In the genomic region with DNA sequence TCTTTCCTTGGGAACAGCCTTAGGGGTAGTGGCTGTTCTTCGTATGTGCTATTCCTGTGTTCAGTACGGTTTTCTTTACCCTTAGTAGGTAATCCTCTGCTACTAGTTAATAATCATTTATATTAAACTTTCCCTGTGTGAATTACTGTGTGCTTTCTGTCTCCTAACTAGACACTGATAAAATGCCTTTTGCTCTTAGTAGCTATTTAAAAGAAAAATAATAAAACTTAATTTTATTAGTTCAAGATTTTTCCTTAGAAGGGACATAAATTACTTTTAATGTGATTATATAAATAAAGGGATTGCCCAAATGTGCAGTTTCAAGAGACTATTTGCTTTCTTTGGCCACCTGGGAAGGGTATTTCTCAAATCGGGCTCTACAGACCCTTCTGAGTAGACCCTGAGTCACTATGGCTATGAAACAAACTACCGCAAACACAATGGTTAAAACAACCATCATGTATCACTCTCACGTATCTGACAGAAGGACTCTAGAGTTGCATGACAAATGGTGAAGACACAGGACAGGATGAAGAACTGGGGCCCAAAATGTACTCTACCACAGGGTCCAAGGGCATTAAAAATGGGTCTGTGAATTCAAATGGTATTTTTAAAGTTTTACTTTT, we compare ENCODE assay signal across 14 cellular contexts.
DNase-seq lines count a peak whose midpoint lies in the region; ATAC-seq and FAIRE-seq lines count a peak whose summit lies in the region.
"Had no signal": no experiment of that assay in that cellular context is flagged by ENCODE, and none has a peak within 500 bp of the region (broad histone marks: within the 10 kb centered on the region; RNA-seq: fewer than 3 reads in every experiment).

No MANE protein-coding gene starts in this region.

- no peaks in the 10 kb centered on the region for H3K36me3 ChIP-seq in MG63
- H3K36me3 ChIP-seq in skeletal muscle satellite cell (ENCODE audit: insufficient read depth, low read length): no peaks in the 10 kb centered on the region

- H3K9me3 ChIP-seq in MG63 (no peaks in the 10 kb centered on the region), skeletal muscle satellite cell (replicated peaks; ENCODE audit: low read length) (no peaks in the 10 kb centered on the region)
- H3K9me3 ChIP-seq: Caco-2 had no signal

- H3K4me2 ChIP-seq in skeletal muscle satellite cell (ENCODE audit: low read length): peak overlapping the region; percentile 36
- H3K4me2 ChIP-seq: PC-9 had no signal

- DNase-seq in Daoy (ENCODE audit: low read depth) (peak; percentile 27), MG63 (peak; percentile 47), COR-L47 (lab: John Stamatoyannopoulos, UW) (no peak)
- DNase-seq in stimulated activated CD4-positive, alpha-beta T cell treated with anti-CD3 and anti-CD28 coated beads, Interleukin-2, amount 100 ng/mL, for 48 hours: no peak
- DNase-seq: Caco-2, DMS153, NCI-H1436, NCI-H2029, NCI-H510A had no signal

- H3K4me1 ChIP-seq in skeletal muscle satellite cell (ENCODE audit: control insufficient read depth, insufficient read depth, low read length): peaks cover 33% of the 10 kb centered on the region
- H3K4me1 ChIP-seq: Caco-2 had no signal

- H3K27me3 ChIP-seq in MG63 (no peaks in the 10 kb centered on the region), skeletal muscle satellite cell (ENCODE audit: control insufficient read depth, insufficient read depth, low read length) (no peaks in the 10 kb centered on the region)

- peak; percentile 50 for FAIRE-seq in endometrium (lab: Jason Lieb, UNC)
- FAIRE-seq: HTR-8/SVneo had no signal

- no peak for ATAC-seq in HG03521 (IDR thresholded peaks at IDR 0.05; ENCODE audit: unreplicated experiment)

- no peak overlapping the region for H3K4me3 ChIP-seq in MG63
- H3K4me3 ChIP-seq in skeletal muscle satellite cell (ENCODE audit: low read length): no peak overlapping the region
- H3K4me3 ChIP-seq: PC-9 had no signal

- H3K9ac ChIP-seq in skeletal muscle satellite cell (ENCODE audit: low read depth, low read length): peak overlapping the region; percentile 64

Comparison
In these comparisons a context has a peak if more than half of its experiments do, and no peak if none do; other contexts are left out.
1. DNase-seq: peak in Daoy (single experiment) and MG63 (single experiment); none in stimulated activated CD4-positive, alpha-beta T cell treated with anti-CD3 and anti-CD28 coated beads, Interleukin-2, amount 100 ng/mL, for 48 hours (0 of 2) and COR-L47 (single experiment).